ENCODE assay signal across 21 cellular contexts in genomic region chr13:85853901-85854663, GRCh38. TPM values are rescaled to one million over a fixed set of nuclear protein-coding genes. Genes with fewer than 3 reads are reported as not detected.
"Had no signal": no experiment of that assay in that cellular context is flagged by ENCODE, and none has a peak within 500 bp of the region (broad histone marks: within the 10 kb centered on the region; RNA-seq: fewer than 3 reads in every experiment).

No MANE protein-coding gene starts in this region.

- H3K4me1 ChIP-seq: testis had no signal

- H3K27ac ChIP-seq: dorsolateral prefrontal cortex, epithelial cell of prostate, testis had no signal

- H3K36me3 Mint-ChIP-seq: activated naive CD8-positive, alpha-beta T cell treated with anti-CD3 and anti-CD28 coated beads, Interleukin-2, amount 10 ng/mL, durations not matched to agents 7 days and 5 days; brain; type B pancreatic cell had no signal

- H3K9me3 ChIP-seq: testis had no signal

- H3K27me3 ChIP-seq: dorsolateral prefrontal cortex, testis had no signal

- ATAC-seq: activated CD8-positive, alpha-beta T cell treated with anti-CD3 and anti-CD28 coated beads, Interleukin-2, amount 10 ng/mL, durations not matched to agents 7 days and 5 days; left lobe of liver had no signal

- H3K4me3 Mint-ChIP-seq: activated CD4-positive, alpha-beta T cell treated with anti-CD3 and anti-CD28 coated beads, Interleukin-2, amount 10 ng/mL, durations not matched to agents 24 days and 14 days; activated CD8-positive, alpha-beta T cell treated with anti-CD3 and anti-CD28 coated beads, Interleukin-2, amount 10 ng/mL, durations not matched to agents 7 days and 5 days; activated naive CD8-positive, alpha-beta T cell treated with anti-CD3 and anti-CD28 coated beads, Interleukin-2, amount 10 ng/mL, durations not matched to agents 7 days and 5 days; activated T-cell treated with anti-CD3 and anti-CD28 coated beads, Interleukin-2, amount 50 U/mL, for 24 hours; brain; nephron progenitor cell; type B pancreatic cell had no signal

- H3K4me3 ChIP-seq: dorsolateral prefrontal cortex, testis had no signal

- H3K27me3 Mint-ChIP-seq: activated CD4-positive, alpha-beta T cell treated with anti-CD3 and anti-CD28 coated beads, Interleukin-2, amount 10 ng/mL, durations not matched to agents 24 days and 14 days; activated naive CD8-positive, alpha-beta T cell treated with anti-CD3 and anti-CD28 coated beads, Interleukin-2, amount 10 ng/mL, durations not matched to agents 7 days and 5 days; activated T-cell treated with anti-CD3 and anti-CD28 coated beads, Interleukin-2, amount 50 U/mL, for 24 hours; brain; type B pancreatic cell had no signal

- H3K27ac Mint-ChIP-seq: activated CD4-positive, alpha-beta T cell treated with anti-CD3 and anti-CD28 coated beads, Interleukin-2, amount 10 ng/mL, durations not matched to agents 24 days and 14 days; activated CD8-positive, alpha-beta T cell treated with anti-CD3 and anti-CD28 coated beads, Interleukin-2, amount 10 ng/mL, durations not matched to agents 7 days and 5 days; activated naive CD8-positive, alpha-beta T cell treated with anti-CD3 and anti-CD28 coated beads, Interleukin-2, amount 10 ng/mL, durations not matched to agents 7 days and 5 days; activated T-cell treated with anti-CD3 and anti-CD28 coated beads, Interleukin-2, amount 50 U/mL, for 24 hours; activated T-helper 2 cell treated with anti-CD3 and anti-CD28 coated beads, Interferon-gamma antibody, Interleukin-2, Interleukin-4, amounts not matched to agents 10 μg/mL and 5 μg/mL and 100 μg/mL, durations not matched to agents 14 hours and 24 hours and 36 hours; brain; nephron progenitor cell; type B pancreatic cell had no signal

- DNase-seq: activated CD4-positive, alpha-beta T cell treated with anti-CD3 and anti-CD28 coated beads, Interleukin-2, amount 10 ng/mL, durations not matched to agents 24 days and 14 days; activated CD8-positive, alpha-beta T cell treated with anti-CD3 and anti-CD28 coated beads, Interleukin-2, amount 10 ng/mL, durations not matched to agents 7 days and 5 days; activated naive CD4-positive, alpha-beta T cell treated with Interleukin-2 at 50 U/mL for 16 hours; activated naive CD8-positive, alpha-beta T cell treated with anti-CD3 and anti-CD28 coated beads, Interleukin-2, amount 10 ng/mL, durations not matched to agents 7 days and 5 days; activated T-cell treated with anti-CD3 and anti-CD28 coated beads, Interleukin-2, amount 50 U/mL, for 24 hours; caudate nucleus; dorsolateral prefrontal cortex; foreskin melanocyte; glutamatergic neuron; hippocampal formation; nephron progenitor cell; occipital lobe; retina; testis had no signal

- H3K4me1 Mint-ChIP-seq: activated CD4-positive, alpha-beta T cell treated with anti-CD3 and anti-CD28 coated beads, Interleukin-2, amount 10 ng/mL, durations not matched to agents 24 days and 14 days; activated naive CD8-positive, alpha-beta T cell treated with anti-CD3 and anti-CD28 coated beads, Interleukin-2, amount 10 ng/mL, durations not matched to agents 7 days and 5 days; brain; nephron progenitor cell had no signal

RNA-seq across cellular contexts. Expression of gene SLITRK6, which starts 54.9 kb away (rescaled TPM):
- total RNA-seq: activated CD4-positive, alpha-beta T cell treated with anti-CD3 and anti-CD28 coated beads, Interleukin-2, amount 10 ng/mL, durations not matched to agents 24 days and 14 days; activated CD8-positive, alpha-beta T cell treated with anti-CD3 and anti-CD28 coated beads, Interleukin-2, amount 10 ng/mL, durations not matched to agents 7 days and 5 days; activated naive CD8-positive, alpha-beta T cell treated with anti-CD3 and anti-CD28 coated beads, Interleukin-2, amount 10 ng/mL, durations not matched to agents 7 days and 5 days; activated T-helper 2 cell treated with anti-CD3 and anti-CD28 coated beads, Interferon-gamma antibody, Interleukin-2, Interleukin-4, amounts not matched to agents 10 μg/mL and 5 μg/mL and 100 μg/mL, durations not matched to agents 14 hours and 24 hours and 36 hours; lung microvascular endothelial cell; myocyte had no signal
